16 cellular contexts compared by ENCODE assay signal in genomic region chr11:129710423-129710822, GRCh38.
DNase-seq lines count a peak whose midpoint lies in the region; ATAC-seq lines count a peak whose summit lies in the region.
"Had no signal": no experiment of that assay in that cellular context is flagged by ENCODE, and none has a peak within 500 bp of the region (broad histone marks: within the 10 kb centered on the region; RNA-seq: fewer than 3 reads in every experiment).

No MANE protein-coding gene starts in this region.

- peaks cover 3 to 4% of the 10 kb centered on the region in 2 donors for H3K9me3 Mint-ChIP-seq in stimulated activated naive CD8-positive, alpha-beta T cell treated with anti-CD3 and anti-CD28 coated beads, Interleukin-15, amount 100 ng/mL, for 72 hours
- H3K9me3 Mint-ChIP-seq in stimulated activated effector memory CD8-positive, alpha-beta T cell treated with anti-CD3 and anti-CD28 coated beads, Interleukin-12 subunit alpha, Interleukin-12 subunit beta, amount 100 ng/mL, for 72 hours = peaks cover 3% of the 10 kb centered on the region
- H3K9me3 Mint-ChIP-seq: CD4-positive, CD25-positive, alpha-beta regulatory T cell had no signal

- H3K36me3 Mint-ChIP-seq in stimulated activated effector memory CD8-positive, alpha-beta T cell treated with anti-CD3 and anti-CD28 coated beads, Interleukin-12 subunit alpha, Interleukin-12 subunit beta, amount 100 ng/mL, for 72 hours = no peaks in the 10 kb centered on the region
- H3K36me3 Mint-ChIP-seq: CD4-positive, CD25-positive, alpha-beta regulatory T cell had no signal

- DNase-seq in stimulated activated naive CD8-positive, alpha-beta T cell treated with anti-CD3 and anti-CD28 coated beads, Interleukin-15, amount 100 ng/mL, for 72 hours = no peak
- DNase-seq in stimulated activated naive CD8-positive, alpha-beta T cell treated with anti-CD3 and anti-CD28 coated beads, Interleukin-15, Interleukin-2, amounts not matched to agents 100 U/mL and 50 U/mL, for 24 hours = no peak
- DNase-seq in mesenteric fat pad (ENCODE audit: low spot score) = peak; percentile 68
- DNase-seq in stimulated activated effector memory CD8-positive, alpha-beta T cell treated with anti-CD3 and anti-CD28 coated beads, Interleukin-12 subunit alpha, Interleukin-12 subunit beta, amount 100 ng/mL, for 72 hours (ENCODE audit: low spot score in 2 of 2) = no peak
- no peak for DNase-seq in NCI-H774 (lab: John Stamatoyannopoulos, UW)
- no peak for DNase-seq in hypothalamus (lab: John Stamatoyannopoulos, UW)
- DNase-seq: CD4-positive, CD25-positive, alpha-beta regulatory T cell; KBM-7; MV-4-11; NCI-H1105; NCI-H1436 treated with DMSO at 0.1 percent for 48 hours; NCI-H187 treated with DMSO at 0.1 percent for 48 hours; NCI-H446; NCI-H524 treated with DMSO at 0.1 percent for 48 hours; SHP77 treated with DMSO at 0.1 percent for 48 hours had no signal

- no peak overlapping the region for H3K27ac Mint-ChIP-seq in stimulated activated naive CD8-positive, alpha-beta T cell treated with anti-CD3 and anti-CD28 coated beads, Interleukin-15, amount 100 ng/mL, for 72 hours
- no peak overlapping the region for H3K27ac Mint-ChIP-seq in stimulated activated effector memory CD8-positive, alpha-beta T cell treated with anti-CD3 and anti-CD28 coated beads, Interleukin-12 subunit alpha, Interleukin-12 subunit beta, amount 100 ng/mL, for 72 hours
- H3K27ac Mint-ChIP-seq: CD4-positive, CD25-positive, alpha-beta regulatory T cell had no signal

- H3K4me1 Mint-ChIP-seq in stimulated activated naive CD8-positive, alpha-beta T cell treated with anti-CD3 and anti-CD28 coated beads, Interleukin-15, amount 100 ng/mL, for 72 hours = no peaks in the 10 kb centered on the region
- no peaks in the 10 kb centered on the region for H3K4me1 Mint-ChIP-seq in stimulated activated effector memory CD8-positive, alpha-beta T cell treated with anti-CD3 and anti-CD28 coated beads, Interleukin-12 subunit alpha, Interleukin-12 subunit beta, amount 100 ng/mL, for 72 hours
- H3K4me1 Mint-ChIP-seq: CD4-positive, CD25-positive, alpha-beta regulatory T cell had no signal

- peak; percentile 9 for ATAC-seq in stimulated activated naive CD8-positive, alpha-beta T cell treated with anti-CD3 and anti-CD28 coated beads, Interleukin-15, amount 100 ng/mL, for 72 hours
- no peak for ATAC-seq in stimulated activated naive CD8-positive, alpha-beta T cell treated with anti-CD3 and anti-CD28 coated beads, Interleukin-15, Interleukin-2, amounts not matched to agents 100 U/mL and 50 U/mL, for 24 hours
- ATAC-seq in stimulated activated effector memory CD8-positive, alpha-beta T cell treated with anti-CD3 and anti-CD28 coated beads, Interleukin-12 subunit alpha, Interleukin-12 subunit beta, amount 100 ng/mL, for 72 hours = peak; percentile 19
- ATAC-seq in HG02885 (IDR thresholded peaks at IDR 0.05; ENCODE audit: poor library complexity, unreplicated experiment) = no peak

- no peak overlapping the region for H3K4me3 Mint-ChIP-seq in stimulated activated naive CD8-positive, alpha-beta T cell treated with anti-CD3 and anti-CD28 coated beads, Interleukin-15, amount 100 ng/mL, for 72 hours
- no peak overlapping the region for H3K4me3 Mint-ChIP-seq in stimulated activated effector memory CD8-positive, alpha-beta T cell treated with anti-CD3 and anti-CD28 coated beads, Interleukin-12 subunit alpha, Interleukin-12 subunit beta, amount 100 ng/mL, for 72 hours
- H3K4me3 Mint-ChIP-seq: CD4-positive, CD25-positive, alpha-beta regulatory T cell had no signal

- H3K27me3 Mint-ChIP-seq in stimulated activated naive CD8-positive, alpha-beta T cell treated with anti-CD3 and anti-CD28 coated beads, Interleukin-15, amount 100 ng/mL, for 72 hours = peaks cover 7% of the 10 kb centered on the region

Comparison
In these comparisons a context has a peak if more than half of its experiments do, and no peak if none do; other contexts are left out.
1. ATAC-seq: peak in stimulated activated naive CD8-positive, alpha-beta T cell treated with anti-CD3 and anti-CD28 coated beads, Interleukin-15, amount 100 ng/mL, for 72 hours (single experiment) and stimulated activated effector memory CD8-positive, alpha-beta T cell treated with anti-CD3 and anti-CD28 coated beads, Interleukin-12 subunit alpha, Interleukin-12 subunit beta, amount 100 ng/mL, for 72 hours (single experiment); none in stimulated activated naive CD8-positive, alpha-beta T cell treated with anti-CD3 and anti-CD28 coated beads, Interleukin-15, Interleukin-2, amounts not matched to agents 100 U/mL and 50 U/mL, for 24 hours (single experiment) and HG02885 (single experiment).